24 cellular contexts compared by ENCODE assay signal in genomic region chr5:31086839-31087415, GRCh38.
DNase-seq lines count a peak whose midpoint lies in the region; ATAC-seq and TF ChIP-seq lines count a peak whose summit lies in the region.
"Had no signal": no experiment of that assay in that cellular context is flagged by ENCODE, and none has a peak within 500 bp of the region (broad histone marks: within the 10 kb centered on the region; RNA-seq: fewer than 3 reads in every experiment).

No MANE protein-coding gene starts in this region.

- H3K4me1 ChIP-seq in GM23338 (ENCODE audit: insufficient read depth) (no peaks in the 10 kb centered on the region), thyroid gland (no peaks in the 10 kb centered on the region)

- no peaks in the 10 kb centered on the region for H3F3A ChIP-seq in GM23338 (replicated peaks; ENCODE audit: low read depth)

- intact Hi-C loops in thyroid gland (cut with DNase I) = no loop called here

- H3K27me3 ChIP-seq in GM23338 (ENCODE audit: insufficient read depth) (no peaks in the 10 kb centered on the region), thyroid gland (no peaks in the 10 kb centered on the region)

- no peak for TF ChIP-seq CTCF in GM23338 (conservative IDR thresholded peaks at IDR 0.05; ENCODE audit: low read depth in 2 of 2)
- TF ChIP-seq CTCF in glutamatergic neuron (IDR thresholded peaks at IDR 0.05; ENCODE audit: partially characterized antibody, unreplicated experiment) = no peak
- TF ChIP-seq CTCF in thyroid gland (IDR thresholded peaks at IDR 0.05) = no peak

- no peak overlapping the region for H3K4me2 ChIP-seq in GM23338
- H3K4me2 ChIP-seq: KMS-11, PC-9 had no signal

- ATAC-seq in GM23338 = no peak
- no peak for ATAC-seq in stimulated activated naive CD8-positive, alpha-beta T cell treated with anti-CD3 and anti-CD28 coated beads, Interleukin-15, Interleukin-2, amounts not matched to agents 100 U/mL and 50 U/mL, for 24 hours
- no peak for ATAC-seq in HG03175 (IDR thresholded peaks at IDR 0.05; ENCODE audit: unreplicated experiment)
- ATAC-seq: SK-N-SH treated with all-trans-retinoic acid at 6 μM for 48 hours had no signal

- H3K27ac Mint-ChIP-seq in GM23338 (no peak overlapping the region), glutamatergic neuron (ENCODE audit: unreplicated experiment) (peak overlapping the region; percentile 71)
- H3K27ac Mint-ChIP-seq: CD8-positive, alpha-beta memory T cell had no signal

- H4K20me1 ChIP-seq in GM23338 (replicated peaks; ENCODE audit: insufficient read depth) = no peaks in the 10 kb centered on the region

- H3K27ac ChIP-seq in GM23338 (ENCODE audit: low read depth) = no peak overlapping the region
- H3K27ac ChIP-seq in thyroid gland = no peak overlapping the region
- H3K27ac ChIP-seq: C4-2B, KMS-11, PC-9, RWPE1 had no signal

- H3K27me3 Mint-ChIP-seq in GM23338 (ENCODE audit: insufficient read depth, low read depth, poor library complexity) (no peaks in the 10 kb centered on the region), glutamatergic neuron (ENCODE audit: unreplicated experiment) (no peaks in the 10 kb centered on the region)
- H3K27me3 Mint-ChIP-seq: CD8-positive, alpha-beta memory T cell had no signal

- TF ChIP-seq POLR2A in thyroid gland (IDR thresholded peaks at IDR 0.05) = no peak

- H3K4me3 ChIP-seq in GM23338 (no peak overlapping the region), thyroid gland (replicated peaks in 1 of 3) (no peak overlapping the region)
- H3K4me3 ChIP-seq: PC-9 had no signal

- H3K4me3 Mint-ChIP-seq in GM23338 = no peak overlapping the region
- no peak overlapping the region for H3K4me3 Mint-ChIP-seq in glutamatergic neuron (ENCODE audit: unreplicated experiment)
- H3K4me3 Mint-ChIP-seq: CD8-positive, alpha-beta memory T cell had no signal

- DNase-seq in GM23338 (ENCODE audit: low spot score) (no peak), NCI-H82 treated with DMSO at 0.1 percent for 48 hours (lab: John Stamatoyannopoulos, UW; ENCODE audit: unreplicated experiment) (peak; percentile 86), glutamatergic neuron (no peak), retina (peak; percentile 26), thyroid gland (no peak), medulla oblongata (ENCODE audit: extremely low spot score) (no peak)
- DNase-seq in stimulated activated naive CD8-positive, alpha-beta T cell treated with anti-CD3 and anti-CD28 coated beads, Interleukin-15, Interleukin-2, amounts not matched to agents 100 U/mL and 50 U/mL, for 24 hours = no peak
- DNase-seq: Calu3; CD8-positive, alpha-beta memory T cell; DMS53; GDM1; H7; MV-4-11; NCI-H1694; NCI-H2081; NCI-H2171; NCI-H526 treated with DMSO at 0.1 percent for 48 hours; PC-9; SIG-M5 had no signal

- no peaks in the 10 kb centered on the region for H3K9me2 ChIP-seq in GM23338 (ENCODE audit: insufficient read depth)

- H3K4me1 Mint-ChIP-seq in GM23338 = peaks cover 6% of the 10 kb centered on the region
- H3K4me1 Mint-ChIP-seq in glutamatergic neuron (ENCODE audit: low read depth, unreplicated experiment) = peaks cover 9% of the 10 kb centered on the region
- H3K4me1 Mint-ChIP-seq: CD8-positive, alpha-beta memory T cell had no signal

- WGBS in thyroid gland, 2 donors = 76% methylated on average over 5 of the region's 5 CpGs

- H3K79me2 ChIP-seq in GM23338 (replicated peaks; ENCODE audit: insufficient read depth) = no peaks in the 10 kb centered on the region

- H3K36me3 Mint-ChIP-seq in GM23338 (ENCODE audit: low read depth) (no peaks in the 10 kb centered on the region), glutamatergic neuron (ENCODE audit: unreplicated experiment) (no peaks in the 10 kb centered on the region)
- H3K36me3 Mint-ChIP-seq: CD8-positive, alpha-beta memory T cell had no signal

- H3K9me3 ChIP-seq in thyroid gland = no peaks in the 10 kb centered on the region

- peak overlapping the region; percentile 54; the same call in 1 of the 2 replicates for H2AFZ ChIP-seq in GM23338
- H2AFZ ChIP-seq: PC-9 had no signal

- H3K9me3 Mint-ChIP-seq in GM23338 = no peaks in the 10 kb centered on the region
- no peaks in the 10 kb centered on the region for H3K9me3 Mint-ChIP-seq in glutamatergic neuron (ENCODE audit: unreplicated experiment)

- no peaks in the 10 kb centered on the region for H3K36me3 ChIP-seq in GM23338 (ENCODE audit: insufficient read depth)
- no peaks in the 10 kb centered on the region for H3K36me3 ChIP-seq in thyroid gland

TF ChIP-seq in GM23338, 12 proteins besides CTCF, POLR2A, EP300 and RAD21:
- no peak for TF ChIP-seq ZNF114 (CRISPR knock-in tag; IDR thresholded peaks at IDR 0.05)

Comparison
In these comparisons a context has a peak if more than half of its experiments do, and no peak if none do; other contexts are left out.
1. DNase-seq: peak in NCI-H82 treated with DMSO at 0.1 percent for 48 hours (single experiment) and retina (single experiment); none in GM23338 (single experiment), glutamatergic neuron (single experiment), stimulated activated naive CD8-positive, alpha-beta T cell treated with anti-CD3 and anti-CD28 coated beads, Interleukin-15, Interleukin-2, amounts not matched to agents 100 U/mL and 50 U/mL, for 24 hours (single experiment), thyroid gland (0 of 2) and medulla oblongata (single experiment).